9 cellular contexts compared by ENCODE assay signal in genomic region chr12:109824731-109825130, GRCh38. TPM values are rescaled to one million over a fixed set of nuclear protein-coding genes. Genes with fewer than 3 reads are reported as not detected.
"Had no signal": no experiment of that assay in that cellular context is flagged by ENCODE, and none has a peak within 500 bp of the region (broad histone marks: within the 10 kb centered on the region; RNA-seq: fewer than 3 reads in every experiment).

No MANE protein-coding gene starts in this region.

- H3K4me3 ChIP-seq: GM12878 had no signal

- FAIRE-seq: G401.6, GM12878, GM12891, GM12892, GM18507, GM19239 had no signal

- DNase-seq: GDM1, GF-D8 had no signal

- ATAC-seq: GM12878 had no signal

RNA-seq across cellular contexts. Expression of gene TRPV4, which starts 8.5 kb away (rescaled TPM):
- total RNA-seq: G401, GM12878 had no signal
- polyA plus RNA-seq: GM12878 had no signal
